ENCODE assay signal across 21 cellular contexts in the genomic region with DNA sequence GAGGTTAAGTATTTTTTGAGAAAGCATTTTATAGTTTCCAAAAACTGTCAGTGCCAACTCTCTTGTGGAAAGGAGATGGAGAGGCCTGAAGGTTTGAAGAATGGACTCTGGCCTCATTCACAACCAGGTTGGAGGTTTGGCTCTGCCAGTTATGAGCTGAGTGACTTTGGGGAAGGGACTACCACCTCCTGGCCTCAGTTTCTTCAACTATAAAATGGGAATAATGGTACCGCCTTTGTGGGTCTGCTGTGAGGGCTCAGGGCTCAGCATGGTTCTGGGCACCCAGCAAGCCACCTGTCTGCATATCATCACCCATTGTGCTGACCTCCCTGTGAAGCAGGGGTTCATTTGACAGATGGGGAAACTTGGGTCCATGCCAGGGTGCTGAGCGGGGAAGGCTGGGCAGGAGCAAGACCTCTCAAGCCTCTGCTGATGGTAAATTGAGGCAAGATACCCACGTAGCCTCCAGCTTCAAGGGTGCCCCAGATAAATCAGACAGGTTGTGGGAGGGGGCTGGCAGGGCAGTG. TPM values are rescaled to one million over a fixed set of nuclear protein-coding genes. Genes with fewer than 3 reads are reported as not detected.
A peak's percentile ranks its signal among the peaks of the same experiment; 100 is the strongest.
DNase-seq lines count a peak whose midpoint lies in the region; ATAC-seq, FAIRE-seq and TF ChIP-seq lines count a peak whose summit lies in the region.
"Had no signal": no experiment of that assay in that cellular context is flagged by ENCODE, and none has a peak within 500 bp of the region (broad histone marks: within the 10 kb centered on the region; RNA-seq: fewer than 3 reads in every experiment).

No MANE protein-coding gene starts in this region.

- POLR2A ChIA-PET in K562 (lab: Yijun Ruan, JAX): interaction anchor here (0.6 kb wide), 1 partner anchor 9 kb away, joined by 3 read pairs; no protein-coding TSS in a partner anchor

- H2AFZ ChIP-seq in OCI-LY3 (ENCODE audit: low read depth, low read length): no peak overlapping the region
- no peak overlapping the region for H2AFZ ChIP-seq in K562 (ENCODE audit: low read depth, low read length)
- H2AFZ ChIP-seq: parathyroid adenoma had no signal

- H3K36me3 ChIP-seq in heart left ventricle: no peaks in the 10 kb centered on the region
- H3K36me3 ChIP-seq in OCI-LY3 (replicated peaks; ENCODE audit: low read depth, low read length): no peaks in the 10 kb centered on the region
- no peaks in the 10 kb centered on the region for H3K36me3 ChIP-seq in K562 (ENCODE audit: control insufficient read depth, insufficient read depth, low read length)
- H3K36me3 ChIP-seq: esophagus squamous epithelium had no signal

- H3K27me3 ChIP-seq in heart left ventricle (peaks cover 6 to 47% (median 29%) of the 10 kb centered on the region in 9 donors), OCI-LY3 (ENCODE audit: low read depth, low read length) (peaks cover 24% of the 10 kb centered on the region), K562 (ENCODE audit: control insufficient read depth in 2 of 2, insufficient read depth in 2 of 2, low read length in 2 of 2) (peaks cover 0 to 27% of the 10 kb centered on the region in 2 experiments; a peak in 2 of 5 replicates)

- TF ChIP-seq EP300 in K562 (IDR thresholded peaks at IDR 0.05; ENCODE audit: low read length): no peak

- H3K27ac ChIP-seq in heart left ventricle (peak overlapping the region in 2 of 12 donors; percentile 31 to 40), OCI-LY3 (ENCODE audit: low read length) (no peak overlapping the region), K562 (ENCODE audit: extremely low read depth, low read depth, low read length) (no peak overlapping the region)
- H3K27ac ChIP-seq: esophagus squamous epithelium, parathyroid adenoma had no signal

- ATAC-seq in Right ventricle myocardium inferior: no peak
- ATAC-seq in heart left ventricle: no peak
- no peak for ATAC-seq in K562
- ATAC-seq in stimulated activated naive CD8-positive, alpha-beta T cell treated with anti-CD3 and anti-CD28 coated beads, Interleukin-15, amount 100 ng/mL, for 72 hours: no peak
- no peak for ATAC-seq in GM18505 (IDR thresholded peaks at IDR 0.05; ENCODE audit: unreplicated experiment)
- ATAC-seq: CD8-positive, alpha-beta T cell; naive thymus-derived CD8-positive, alpha-beta T cell had no signal

- WGBS in heart left ventricle, 4 donors: 83 to 97% (median 91%) methylated on average over 1 to 3 of the region's 3 CpGs
- 43% methylated on average over 3 of the region's 3 CpGs for whole genome bisulfite sequencing in K562 (ENCODE audit: insufficient coverage, low coverage, missing lambda C conversion rate)

- H3K79me2 ChIP-seq in OCI-LY3 (ENCODE audit: low read length): no peaks in the 10 kb centered on the region
- H3K79me2 ChIP-seq in K562 (ENCODE audit: control insufficient read depth, insufficient read depth, low read length): no peaks in the 10 kb centered on the region
- H3K79me2 ChIP-seq: parathyroid adenoma had no signal

- TF ChIP-seq POLR2A in heart left ventricle (IDR thresholded peaks at IDR 0.05) (no peak), K562 (conservative IDR thresholded peaks at IDR 0.05) (no peak), GM18505 (IDR thresholded peaks at IDR 0.05; ENCODE audit: borderline replicate concordance, extremely low read depth, insufficient read depth, insufficient read length) (no peak)

- peaks cover 87% of the 10 kb centered on the region for H3K4me1 Mint-ChIP-seq in stimulated activated naive CD8-positive, alpha-beta T cell treated with anti-CD3 and anti-CD28 coated beads, Interleukin-15, amount 100 ng/mL, for 72 hours

- intact Hi-C loops in Right ventricle myocardium inferior (cut with DNase I): loop anchor here (5.0 kb wide), 1 partner anchor 43 kb away; no protein-coding TSS in a partner anchor
- intact Hi-C loops in heart left ventricle (cut with DNase I): loop anchor here in 3 of 10 donors (5.0 kb wide), 1 partner anchor 43 kb away; no protein-coding TSS in a partner anchor
- intact Hi-C loops in K562 (cut with micrococcal nuclease): no loop called here

- TF ChIP-seq CTCF in heart left ventricle (IDR thresholded peaks at IDR 0.05) (no peak), OCI-LY3 (IDR thresholded peaks at IDR 0.05; ENCODE audit: low read depth, low read length) (no peak), K562 (IDR thresholded peaks at IDR 0.05 in 2 of 3, conservative IDR thresholded peaks at IDR 0.05 in 1 of 3; ENCODE audit: insufficient read depth in 2 of 3, low read depth in 1 of 3, low read length in 3 of 3) (no peak)

- H3K27me3 Mint-ChIP-seq in stimulated activated naive CD8-positive, alpha-beta T cell treated with anti-CD3 and anti-CD28 coated beads, Interleukin-15, amount 100 ng/mL, for 72 hours: no peaks in the 10 kb centered on the region

- H4K20me1 ChIP-seq in OCI-LY3 (ENCODE audit: insufficient read depth, low read length) (no peaks in the 10 kb centered on the region), K562 (replicated peaks; ENCODE audit: control insufficient read depth, insufficient read depth, low read length) (no peaks in the 10 kb centered on the region)

- H3K4me2 ChIP-seq in OCI-LY3 (ENCODE audit: low read length): peak overlapping the region; percentile 59; the same call in 1 of the 2 replicates
- no peak overlapping the region for H3K4me2 ChIP-seq in K562 (ENCODE audit: insufficient read depth, low read length)

- no peaks in the 10 kb centered on the region for H3K9me3 ChIP-seq in heart left ventricle
- no peaks in the 10 kb centered on the region for H3K9me3 ChIP-seq in OCI-LY3 (ENCODE audit: insufficient read depth, low read length)
- H3K9me3 ChIP-seq in K562 (replicated peaks; ENCODE audit: control insufficient read depth, insufficient read depth, low read depth, low read length): no peaks in the 10 kb centered on the region
- H3K9me3 ChIP-seq: esophagus squamous epithelium had no signal

- BruUV-seq in K562 (replicated peaks; lab: Mats Ljungman, UMichigan): no TSS peak

- CTCF ChIA-PET in K562 (lab: Yijun Ruan, JAX; ENCODE audit: low intra/inter-chr PET ratio): no interaction called here

- H3K4me3 ChIP-seq in heart left ventricle (no peak overlapping the region), OCI-LY3 (ENCODE audit: low read length) (no peak overlapping the region), K562 (no peak overlapping the region)
- H3K4me3 ChIP-seq: esophagus squamous epithelium had no signal

- H3K4me1 ChIP-seq in heart left ventricle: peaks cover 0 to 58% (median 23%) of the 10 kb centered on the region in 12 donors
- H3K4me1 ChIP-seq in OCI-LY3 (ENCODE audit: low read length): peaks cover 43% of the 10 kb centered on the region
- H3K4me1 ChIP-seq in K562 (replicated peaks in 1 of 2; ENCODE audit: control insufficient read depth in 2 of 2, insufficient read depth in 2 of 2, low read length in 2 of 2): peaks cover 0 to 38% of the 10 kb centered on the region in 2 experiments; a peak in 2 of 5 replicates
- H3K4me1 ChIP-seq: parathyroid adenoma had no signal

- no peak overlapping the region for H3K9ac ChIP-seq in OCI-LY3 (ENCODE audit: low read length)
- H3K9ac ChIP-seq in K562 (ENCODE audit: insufficient read depth in 1 of 2, low read depth in 2 of 2, low read length in 2 of 2): no peak overlapping the region
- H3K9ac ChIP-seq: parathyroid adenoma had no signal

- H3K9me3 Mint-ChIP-seq in stimulated activated naive CD8-positive, alpha-beta T cell treated with anti-CD3 and anti-CD28 coated beads, Interleukin-15, amount 100 ng/mL, for 72 hours: no peaks in the 10 kb centered on the region
- H3K9me3 Mint-ChIP-seq: CD8-positive, alpha-beta T cell; memory B cell; naive thymus-derived CD8-positive, alpha-beta T cell had no signal

- TF ChIP-seq RAD21 in K562 (CRISPR knock-in tag; conservative IDR thresholded peaks at IDR 0.05 in 1 of 2, IDR thresholded peaks at IDR 0.05 in 1 of 2): no peak

- H3K9me1 ChIP-seq in K562 (ENCODE audit: control insufficient read depth, insufficient read depth, low read length): no peaks in the 10 kb centered on the region

- peak overlapping the region in 1 of 2 donors; percentile 41 for H3K4me3 Mint-ChIP-seq in stimulated activated naive CD8-positive, alpha-beta T cell treated with anti-CD3 and anti-CD28 coated beads, Interleukin-15, amount 100 ng/mL, for 72 hours
- H3K4me3 Mint-ChIP-seq: CD8-positive, alpha-beta T cell; memory B cell; naive thymus-derived CD8-positive, alpha-beta T cell had no signal

- in situ Hi-C loops in K562 (cut with MboI): no loop called here

- no peak for FAIRE-seq in K562 (lab: Jason Lieb, UNC)

- peak overlapping the region; percentile 75 to 80 for H3K27ac Mint-ChIP-seq in stimulated activated naive CD8-positive, alpha-beta T cell treated with anti-CD3 and anti-CD28 coated beads, Interleukin-15, amount 100 ng/mL, for 72 hours
- H3K27ac Mint-ChIP-seq: CD8-positive, alpha-beta T cell; memory B cell had no signal

- DNase-seq in Right ventricle myocardium inferior (ENCODE audit: missing footprints) (peak; percentile 17), heart left ventricle (no peak), K562 (ENCODE audit: extremely low read depth in 1 of 4, low spot score in 3 of 4) (no peak), NCI-H446 (lab: John Stamatoyannopoulos, UW) (no peak), middle frontal gyrus (ENCODE audit: extremely low spot score, low spot score) (no peak)
- no peak for DNase-seq in stimulated activated naive CD8-positive, alpha-beta T cell treated with anti-CD3 and anti-CD28 coated beads, Interleukin-15, amount 100 ng/mL, for 72 hours
- DNase-seq: CD8-positive, alpha-beta T cell; central memory CD4-positive, alpha-beta T cell; DND-41; esophagus squamous epithelium; Kasumi-1; naive thymus-derived CD8-positive, alpha-beta T cell; NCI-H1092; NCI-H2081 treated with DMSO at 0.1 percent for 48 hours; NCI-H510A treated with DMSO at 0.1 percent for 48 hours; trophoblast cell had no signal

RNA-seq across cellular contexts. Expression of a gene that starts 3.5 kb away (rescaled TPM):
- total RNA-seq in Right ventricle myocardium inferior (0.27 TPM), heart left ventricle (10 to 100 TPM in 1 of 9 donors, 1 to 10 TPM in 1, under 1 TPM in 6, not detected in 1; 0.12 to 11.6 (median 0.70) TPM), K562 (2014; rRNA removed) (0.04 and 0.05 TPM in 2 replicates), K562 (2014; rRNA removed; fragmentation: Illumina TruSeq; extraction: Trizol) (0.03 TPM in 1 of 2 replicates, not detected in the other), K562 (2015; rRNA removed; fragmentation: Illumina TruSeq; extraction: Trizol) (0.11 and 0.34 TPM in 2 replicates), K562 (2021) (0.31 TPM in 2 replicates)
- polyA plus RNA-seq in heart left ventricle (under 1 TPM; 0.46 to 0.78 TPM), K562 (2011; rRNA removed) (0.16 and 0.39 TPM in 2 replicates), K562 (2014; fragmentation: Illumina TruSeq; extraction: Trizol) (0.04 and 0.09 TPM in 2 replicates), K562 (2014; fragmentation: Nextera tagmentation; extraction: Ambion mirVana) (not detected), K562 (2014; rRNA removed) (0.03 and 0.25 TPM in 2 replicates)
- total RNA-seq in K562 (2011; cell fraction: chromatin; rRNA removed; ENCODE audit: low replicate concordance): 0.35 and 2.6 TPM in 2 replicates
- total RNA-seq in K562 (2011; cell fraction: nucleolus; rRNA removed): 0.39 and 0.50 TPM in 2 replicates
- total RNA-seq in K562 (2011; cell fraction: nucleoplasm; rRNA removed): 0.29 and 0.38 TPM in 2 replicates
- polyA plus RNA-seq in K562 (2011; cell fraction: cytosol; rRNA removed): 0.09 and 0.72 TPM in 2 replicates
- 0.53 and 7.0 TPM in 2 replicates for polyA plus RNA-seq in K562 (2011; cell fraction: nucleus; rRNA removed)
- 0.06 and 0.08 TPM in 2 replicates for polyA plus RNA-seq in K562 (2012)
- 0.14 TPM in 1 of 2 replicates, not detected in the other for polyA minus RNA-seq in K562 (2011; rRNA and poly(A)+ RNA removed)
- 0.27 and 0.29 TPM in 2 replicates for polyA minus RNA-seq in K562 (2011; cell fraction: cytosol; rRNA and poly(A)+ RNA removed)
- polyA minus RNA-seq in K562 (2011; cell fraction: nucleus; rRNA and poly(A)+ RNA removed): 0.27 and 0.33 TPM in 2 replicates
- total RNA-seq: naive thymus-derived CD8-positive, alpha-beta T cell had no signal
- polyA plus RNA-seq: naive thymus-derived CD8-positive, alpha-beta T cell had no signal

RNA-seq across cellular contexts. Expression of a gene that starts 16.5 kb away (rescaled TPM):
- total RNA-seq in Right ventricle myocardium inferior: 0.19 TPM
- 1 to 10 TPM in 2 of 9 donors, under 1 TPM in 5, not detected in 2; 0.17 to 5.0 (median 0.42) TPM for total RNA-seq in heart left ventricle
- polyA plus RNA-seq in heart left ventricle: under 1 TPM; 0.25 to 0.27 TPM
- total RNA-seq in K562 (2011; cell fraction: chromatin; rRNA removed; ENCODE audit: low replicate concordance): 1.8 and 2.3 TPM in 2 replicates
- 1.0 and 1.2 TPM in 2 replicates for total RNA-seq in K562 (2011; cell fraction: nucleolus; rRNA removed)
- total RNA-seq in K562 (2011; cell fraction: nucleoplasm; rRNA removed): 0.73 and 1.8 TPM in 2 replicates
- total RNA-seq in K562 (2014; rRNA removed): not detected in 2 replicates
- total RNA-seq in K562 (2014; rRNA removed; fragmentation: Illumina TruSeq; extraction: Trizol): not detected in 2 replicates
- not detected in 2 replicates for total RNA-seq in K562 (2015; rRNA removed; fragmentation: Illumina TruSeq; extraction: Trizol)
- not detected in 2 replicates for total RNA-seq in K562 (2021)
- polyA plus RNA-seq in K562 (2011; rRNA removed): 0.08 and 0.22 TPM in 2 replicates
- 0.04 and 0.06 TPM in 2 replicates for polyA plus RNA-seq in K562 (2011; cell fraction: cytosol; rRNA removed)
- polyA plus RNA-seq in K562 (2011; cell fraction: nucleus; rRNA removed): 0.24 and 1.6 TPM in 2 replicates
- polyA plus RNA-seq in K562 (2012): not detected in 2 replicates
- not detected in 2 replicates for polyA plus RNA-seq in K562 (2014; fragmentation: Illumina TruSeq; extraction: Trizol)
- polyA plus RNA-seq in K562 (2014; fragmentation: Nextera tagmentation; extraction: Ambion mirVana): not detected
- not detected in 2 replicates for polyA plus RNA-seq in K562 (2014; rRNA removed)
- polyA minus RNA-seq in K562 (2011; rRNA and poly(A)+ RNA removed): not detected in 2 replicates
- polyA minus RNA-seq in K562 (2011; cell fraction: cytosol; rRNA and poly(A)+ RNA removed): not detected in 2 replicates
- 0.13 TPM in 1 of 2 replicates, not detected in the other for polyA minus RNA-seq in K562 (2011; cell fraction: nucleus; rRNA and poly(A)+ RNA removed)
- total RNA-seq: H7 had no signal

RNA-seq across cellular contexts. Expression of a gene that starts 39.2 kb away (rescaled TPM):
- total RNA-seq in Right ventricle myocardium inferior (8.2 TPM), heart left ventricle (10 to 100 TPM in 3 of 9 donors, 1 to 10 TPM in 6; 3.8 to 16.6 (median 7.1) TPM), K562 (2014; rRNA removed) (1.2 and 1.3 TPM in 2 replicates), K562 (2014; rRNA removed; fragmentation: Illumina TruSeq; extraction: Trizol) (0.47 TPM in 1 of 2 replicates, not detected in the other), K562 (2015; rRNA removed; fragmentation: Illumina TruSeq; extraction: Trizol) (0.72 and 1.1 TPM in 2 replicates), K562 (2021) (2.6 and 3.1 TPM in 2 replicates)
- polyA plus RNA-seq in heart left ventricle (10 to 100 TPM in 1 of 2 donors, 1 to 10 TPM in 1; 7.0 to 10.2 TPM), K562 (2011; rRNA removed) (2.5 and 3.2 TPM in 2 replicates), K562 (2014; fragmentation: Illumina TruSeq; extraction: Trizol) (0.96 and 0.98 TPM in 2 replicates), K562 (2014; fragmentation: Nextera tagmentation; extraction: Ambion mirVana) (under 1 TPM; 0.35 to 0.56 TPM), K562 (2014; rRNA removed) (1.3 and 1.9 TPM in 2 replicates)
- total RNA-seq in K562 (2011; cell fraction: chromatin; rRNA removed; ENCODE audit: low replicate concordance): 2.1 and 7.3 TPM in 2 replicates
- 5.5 and 6.8 TPM in 2 replicates for total RNA-seq in K562 (2011; cell fraction: nucleolus; rRNA removed)
- total RNA-seq in K562 (2011; cell fraction: nucleoplasm; rRNA removed): 2.4 and 4.0 TPM in 2 replicates
- 3.5 and 7.9 TPM in 2 replicates for polyA plus RNA-seq in K562 (2011; cell fraction: cytosol; rRNA removed)
- 10.1 and 12.6 TPM in 2 replicates for polyA plus RNA-seq in K562 (2011; cell fraction: nucleus; rRNA removed)
- polyA plus RNA-seq in K562 (2012): 2.1 and 2.2 TPM in 2 replicates
- 0.49 and 0.90 TPM in 2 replicates for polyA minus RNA-seq in K562 (2011; rRNA and poly(A)+ RNA removed)
- 2.3 TPM in 1 of 2 replicates, not detected in the other for polyA minus RNA-seq in K562 (2011; cell fraction: cytosol; rRNA and poly(A)+ RNA removed)
- 2.6 and 4.6 TPM in 2 replicates for polyA minus RNA-seq in K562 (2011; cell fraction: nucleus; rRNA and poly(A)+ RNA removed)
